Comparison of ENCODE assay signal across 1 cellular context in the genomic region with DNA sequence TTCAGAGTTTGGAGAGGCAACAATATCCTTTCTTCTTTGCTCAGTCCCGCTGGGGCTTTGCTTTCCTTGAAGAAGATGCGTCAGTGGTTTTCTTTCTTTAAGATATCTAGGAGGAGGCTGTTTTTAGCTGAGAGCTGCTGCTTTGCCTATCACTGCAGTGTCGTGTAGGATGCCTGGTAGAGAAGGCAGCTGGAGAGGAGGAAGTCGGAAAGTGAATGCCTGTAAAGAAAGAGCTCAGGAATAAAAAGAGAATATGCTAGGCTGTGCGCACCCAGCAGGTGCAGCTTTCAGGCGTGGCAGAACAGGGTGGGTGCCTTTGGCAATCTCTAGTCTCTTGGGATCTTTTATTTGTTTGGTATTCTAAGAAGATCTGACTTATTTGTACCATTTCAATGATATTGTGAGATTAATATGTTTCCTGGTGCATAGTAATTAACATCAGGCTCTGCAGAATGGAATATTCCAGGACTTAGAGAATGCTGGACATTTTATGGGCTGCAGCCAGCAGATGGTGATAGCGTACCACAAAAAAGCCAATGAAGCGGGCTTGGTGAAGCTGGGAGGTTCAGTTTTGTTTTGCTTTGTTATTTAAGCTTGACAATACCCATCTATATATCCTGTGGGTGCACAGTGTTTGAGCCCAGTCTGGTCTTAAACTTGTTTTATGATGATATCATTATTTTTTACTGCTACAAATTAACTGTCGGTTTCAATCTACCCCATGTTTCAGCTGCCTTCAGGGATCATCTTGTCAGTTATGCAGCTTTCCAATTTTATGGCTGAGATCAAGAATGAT.
A peak's percentile ranks its signal among the peaks of the same experiment; 100 is the strongest.
TF ChIP-seq lines count a peak whose summit lies in the region.

No MANE protein-coding gene starts in this region.

TF ChIP-seq in HepG2, 621 proteins besides CTCF, POLR2A, EP300 and RAD21 (continued from another document and continues in another):
- TF ChIP-seq, protein P1, sequence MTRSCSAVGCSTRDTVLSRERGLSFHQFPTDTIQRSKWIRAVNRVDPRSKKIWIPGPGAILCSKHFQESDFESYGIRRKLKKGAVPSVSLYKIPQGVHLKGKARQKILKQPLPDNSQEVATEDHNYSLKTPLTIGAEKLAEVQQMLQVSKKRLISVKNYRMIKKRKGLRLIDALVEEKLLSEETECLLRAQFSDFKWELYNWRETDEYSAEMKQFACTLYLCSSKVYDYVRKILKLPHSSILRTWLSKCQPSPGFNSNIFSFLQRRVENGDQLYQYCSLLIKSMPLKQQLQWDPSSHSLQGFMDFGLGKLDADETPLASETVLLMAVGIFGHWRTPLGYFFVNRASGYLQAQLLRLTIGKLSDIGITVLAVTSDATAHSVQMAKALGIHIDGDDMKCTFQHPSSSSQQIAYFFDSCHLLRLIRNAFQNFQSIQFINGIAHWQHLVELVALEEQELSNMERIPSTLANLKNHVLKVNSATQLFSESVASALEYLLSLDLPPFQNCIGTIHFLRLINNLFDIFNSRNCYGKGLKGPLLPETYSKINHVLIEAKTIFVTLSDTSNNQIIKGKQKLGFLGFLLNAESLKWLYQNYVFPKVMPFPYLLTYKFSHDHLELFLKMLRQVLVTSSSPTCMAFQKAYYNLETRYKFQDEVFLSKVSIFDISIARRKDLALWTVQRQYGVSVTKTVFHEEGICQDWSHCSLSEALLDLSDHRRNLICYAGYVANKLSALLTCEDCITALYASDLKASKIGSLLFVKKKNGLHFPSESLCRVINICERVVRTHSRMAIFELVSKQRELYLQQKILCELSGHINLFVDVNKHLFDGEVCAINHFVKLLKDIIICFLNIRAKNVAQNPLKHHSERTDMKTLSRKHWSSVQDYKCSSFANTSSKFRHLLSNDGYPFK (CRISPR knock-in tag; IDR thresholded peaks at IDR 0.05; ENCODE audit: borderline replicate concordance), result no peak
- TF ChIP-seq ZNF335 (CRISPR knock-in tag; IDR thresholded peaks at IDR 0.05) (0 out of 2 replicates have a peak, but pooled peaks have one; percentile 23), MXI1 (IDR thresholded peaks at IDR 0.05; ENCODE audit: borderline replicate concordance, low read depth, low read length) (no peak), SMAD3 (CRISPR knock-in tag; IDR thresholded peaks at IDR 0.05) (no peak), ARHGAP35 (CRISPR knock-in tag; IDR thresholded peaks at IDR 0.05; ENCODE audit: borderline replicate concordance) (no peak), DPF2 (CRISPR knock-in tag; IDR thresholded peaks at IDR 0.05; ENCODE audit: borderline replicate concordance, low read depth) (no peak), NR2F6 (IDR thresholded peaks at IDR 0.05) (no peak), NR2F6 (CRISPR knock-in tag; IDR thresholded peaks at IDR 0.05) (no peak), NR3C1 (CRISPR knock-in tag; IDR thresholded peaks at IDR 0.05) (no peak), PTBP1 (IDR thresholded peaks at IDR 0.05; ENCODE audit: low read depth, low read length, poor library complexity, severe bottlenecking) (no peak), SNRNP70 (IDR thresholded peaks at IDR 0.05; ENCODE audit: low read depth, low read length) (no peak), HMG20A (CRISPR knock-in tag; IDR thresholded peaks at IDR 0.05; ENCODE audit: borderline replicate concordance) (peak; percentile 34; the same call in 1 of the 2 replicates), FOXM1 (CRISPR knock-in tag; IDR thresholded peaks at IDR 0.05) (no peak), ETV6 (CRISPR knock-in tag; conservative IDR thresholded peaks at IDR 0.05) (no peak), DR1 (CRISPR knock-in tag; IDR thresholded peaks at IDR 0.05) (no peak), ZFP41 (CRISPR knock-in tag; IDR thresholded peaks at IDR 0.05; ENCODE audit: borderline replicate concordance) (no peak), POLR2AphosphoS2 (IDR thresholded peaks at IDR 0.05; ENCODE audit: low read depth, low read length) (no peak), ZNF33A (CRISPR knock-in tag; IDR thresholded peaks at IDR 0.05; ENCODE audit: borderline replicate concordance) (no peak), ELF4 (CRISPR knock-in tag; IDR thresholded peaks at IDR 0.05; ENCODE audit: borderline replicate concordance) (no peak), KAT2B (IDR thresholded peaks at IDR 0.05; ENCODE audit: borderline replicate concordance, low read depth, low read length) (no peak), CBX1 (IDR thresholded peaks at IDR 0.05; ENCODE audit: low read depth) (no peak), ZNF768 (CRISPR knock-in tag; IDR thresholded peaks at IDR 0.05) (no peak), PRMT3 (CRISPR knock-in tag; IDR thresholded peaks at IDR 0.05; ENCODE audit: borderline replicate concordance, low read depth) (no peak), KMT2B (CRISPR knock-in tag; IDR thresholded peaks at IDR 0.05) (no peak), ZNF282 (IDR thresholded peaks at IDR 0.05; ENCODE audit: partially characterized antibody) (no peak), JUNB (CRISPR knock-in tag; IDR thresholded peaks at IDR 0.05; ENCODE audit: borderline replicate concordance) (no peak), ZNF350 (CRISPR knock-in tag; IDR thresholded peaks at IDR 0.05; ENCODE audit: borderline replicate concordance, low read depth) (no peak), ZFYVE20 (CRISPR knock-in tag; IDR thresholded peaks at IDR 0.05; ENCODE audit: borderline replicate concordance, low read depth) (no peak), RFX3 (CRISPR knock-in tag; IDR thresholded peaks at IDR 0.05) (no peak)
- TF ChIP-seq, protein P2, sequence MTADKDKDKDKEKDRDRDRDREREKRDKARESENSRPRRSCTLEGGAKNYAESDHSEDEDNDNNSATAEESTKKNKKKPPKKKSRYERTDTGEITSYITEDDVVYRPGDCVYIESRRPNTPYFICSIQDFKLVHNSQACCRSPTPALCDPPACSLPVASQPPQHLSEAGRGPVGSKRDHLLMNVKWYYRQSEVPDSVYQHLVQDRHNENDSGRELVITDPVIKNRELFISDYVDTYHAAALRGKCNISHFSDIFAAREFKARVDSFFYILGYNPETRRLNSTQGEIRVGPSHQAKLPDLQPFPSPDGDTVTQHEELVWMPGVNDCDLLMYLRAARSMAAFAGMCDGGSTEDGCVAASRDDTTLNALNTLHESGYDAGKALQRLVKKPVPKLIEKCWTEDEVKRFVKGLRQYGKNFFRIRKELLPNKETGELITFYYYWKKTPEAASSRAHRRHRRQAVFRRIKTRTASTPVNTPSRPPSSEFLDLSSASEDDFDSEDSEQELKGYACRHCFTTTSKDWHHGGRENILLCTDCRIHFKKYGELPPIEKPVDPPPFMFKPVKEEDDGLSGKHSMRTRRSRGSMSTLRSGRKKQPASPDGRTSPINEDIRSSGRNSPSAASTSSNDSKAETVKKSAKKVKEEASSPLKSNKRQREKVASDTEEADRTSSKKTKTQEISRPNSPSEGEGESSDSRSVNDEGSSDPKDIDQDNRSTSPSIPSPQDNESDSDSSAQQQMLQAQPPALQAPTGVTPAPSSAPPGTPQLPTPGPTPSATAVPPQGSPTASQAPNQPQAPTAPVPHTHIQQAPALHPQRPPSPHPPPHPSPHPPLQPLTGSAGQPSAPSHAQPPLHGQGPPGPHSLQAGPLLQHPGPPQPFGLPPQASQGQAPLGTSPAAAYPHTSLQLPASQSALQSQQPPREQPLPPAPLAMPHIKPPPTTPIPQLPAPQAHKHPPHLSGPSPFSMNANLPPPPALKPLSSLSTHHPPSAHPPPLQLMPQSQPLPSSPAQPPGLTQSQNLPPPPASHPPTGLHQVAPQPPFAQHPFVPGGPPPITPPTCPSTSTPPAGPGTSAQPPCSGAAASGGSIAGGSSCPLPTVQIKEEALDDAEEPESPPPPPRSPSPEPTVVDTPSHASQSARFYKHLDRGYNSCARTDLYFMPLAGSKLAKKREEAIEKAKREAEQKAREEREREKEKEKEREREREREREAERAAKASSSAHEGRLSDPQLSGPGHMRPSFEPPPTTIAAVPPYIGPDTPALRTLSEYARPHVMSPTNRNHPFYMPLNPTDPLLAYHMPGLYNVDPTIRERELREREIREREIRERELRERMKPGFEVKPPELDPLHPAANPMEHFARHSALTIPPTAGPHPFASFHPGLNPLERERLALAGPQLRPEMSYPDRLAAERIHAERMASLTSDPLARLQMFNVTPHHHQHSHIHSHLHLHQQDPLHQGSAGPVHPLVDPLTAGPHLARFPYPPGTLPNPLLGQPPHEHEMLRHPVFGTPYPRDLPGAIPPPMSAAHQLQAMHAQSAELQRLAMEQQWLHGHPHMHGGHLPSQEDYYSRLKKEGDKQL (CRISPR knock-in tag; IDR thresholded peaks at IDR 0.05; ENCODE audit: low read depth), result no peak
- TF ChIP-seq, protein P3, sequence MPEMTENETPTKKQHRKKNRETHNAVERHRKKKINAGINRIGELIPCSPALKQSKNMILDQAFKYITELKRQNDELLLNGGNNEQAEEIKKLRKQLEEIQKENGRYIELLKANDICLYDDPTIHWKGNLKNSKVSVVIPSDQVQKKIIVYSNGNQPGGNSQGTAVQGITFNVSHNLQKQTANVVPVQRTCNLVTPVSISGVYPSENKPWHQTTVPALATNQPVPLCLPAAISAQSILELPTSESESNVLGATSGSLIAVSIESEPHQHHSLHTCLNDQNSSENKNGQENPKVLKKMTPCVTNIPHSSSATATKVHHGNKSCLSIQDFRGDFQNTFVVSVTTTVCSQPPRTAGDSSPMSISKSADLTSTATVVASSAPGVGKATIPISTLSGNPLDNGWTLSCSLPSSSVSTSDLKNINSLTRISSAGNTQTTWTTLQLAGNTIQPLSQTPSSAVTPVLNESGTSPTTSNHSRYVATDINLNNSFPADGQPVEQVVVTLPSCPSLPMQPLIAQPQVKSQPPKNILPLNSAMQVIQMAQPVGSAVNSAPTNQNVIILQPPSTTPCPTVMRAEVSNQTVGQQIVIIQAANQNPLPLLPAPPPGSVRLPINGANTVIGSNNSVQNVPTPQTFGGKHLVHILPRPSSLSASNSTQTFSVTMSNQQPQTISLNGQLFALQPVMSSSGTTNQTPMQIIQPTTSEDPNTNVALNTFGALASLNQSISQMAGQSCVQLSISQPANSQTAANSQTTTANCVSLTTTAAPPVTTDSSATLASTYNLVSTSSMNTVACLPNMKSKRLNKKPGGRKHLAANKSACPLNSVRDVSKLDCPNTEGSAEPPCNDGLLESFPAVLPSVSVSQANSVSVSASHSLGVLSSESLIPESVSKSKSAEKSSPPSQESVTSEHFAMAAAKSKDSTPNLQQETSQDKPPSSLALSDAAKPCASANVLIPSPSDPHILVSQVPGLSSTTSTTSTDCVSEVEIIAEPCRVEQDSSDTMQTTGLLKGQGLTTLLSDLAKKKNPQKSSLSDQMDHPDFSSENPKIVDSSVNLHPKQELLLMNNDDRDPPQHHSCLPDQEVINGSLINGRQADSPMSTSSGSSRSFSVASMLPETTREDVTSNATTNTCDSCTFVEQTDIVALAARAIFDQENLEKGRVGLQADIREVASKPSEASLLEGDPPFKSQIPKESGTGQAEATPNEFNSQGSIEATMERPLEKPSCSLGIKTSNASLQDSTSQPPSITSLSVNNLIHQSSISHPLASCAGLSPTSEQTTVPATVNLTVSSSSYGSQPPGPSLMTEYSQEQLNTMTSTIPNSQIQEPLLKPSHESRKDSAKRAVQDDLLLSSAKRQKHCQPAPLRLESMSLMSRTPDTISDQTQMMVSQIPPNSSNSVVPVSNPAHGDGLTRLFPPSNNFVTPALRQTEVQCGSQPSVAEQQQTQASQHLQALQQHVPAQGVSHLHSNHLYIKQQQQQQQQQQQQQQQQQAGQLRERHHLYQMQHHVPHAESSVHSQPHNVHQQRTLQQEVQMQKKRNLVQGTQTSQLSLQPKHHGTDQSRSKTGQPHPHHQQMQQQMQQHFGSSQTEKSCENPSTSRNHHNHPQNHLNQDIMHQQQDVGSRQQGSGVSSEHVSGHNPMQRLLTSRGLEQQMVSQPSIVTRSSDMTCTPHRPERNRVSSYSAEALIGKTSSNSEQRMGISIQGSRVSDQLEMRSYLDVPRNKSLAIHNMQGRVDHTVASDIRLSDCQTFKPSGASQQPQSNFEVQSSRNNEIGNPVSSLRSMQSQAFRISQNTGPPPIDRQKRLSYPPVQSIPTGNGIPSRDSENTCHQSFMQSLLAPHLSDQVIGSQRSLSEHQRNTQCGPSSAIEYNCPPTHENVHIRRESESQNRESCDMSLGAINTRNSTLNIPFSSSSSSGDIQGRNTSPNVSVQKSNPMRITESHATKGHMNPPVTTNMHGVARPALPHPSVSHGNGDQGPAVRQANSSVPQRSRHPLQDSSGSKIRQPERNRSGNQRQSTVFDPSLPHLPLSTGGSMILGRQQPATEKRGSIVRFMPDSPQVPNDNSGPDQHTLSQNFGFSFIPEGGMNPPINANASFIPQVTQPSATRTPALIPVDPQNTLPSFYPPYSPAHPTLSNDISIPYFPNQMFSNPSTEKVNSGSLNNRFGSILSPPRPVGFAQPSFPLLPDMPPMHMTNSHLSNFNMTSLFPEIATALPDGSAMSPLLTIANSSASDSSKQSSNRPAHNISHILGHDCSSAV (CRISPR knock-in tag; IDR thresholded peaks at IDR 0.05; ENCODE audit: borderline replicate concordance), result no peak
- TF ChIP-seq, protein P4, sequence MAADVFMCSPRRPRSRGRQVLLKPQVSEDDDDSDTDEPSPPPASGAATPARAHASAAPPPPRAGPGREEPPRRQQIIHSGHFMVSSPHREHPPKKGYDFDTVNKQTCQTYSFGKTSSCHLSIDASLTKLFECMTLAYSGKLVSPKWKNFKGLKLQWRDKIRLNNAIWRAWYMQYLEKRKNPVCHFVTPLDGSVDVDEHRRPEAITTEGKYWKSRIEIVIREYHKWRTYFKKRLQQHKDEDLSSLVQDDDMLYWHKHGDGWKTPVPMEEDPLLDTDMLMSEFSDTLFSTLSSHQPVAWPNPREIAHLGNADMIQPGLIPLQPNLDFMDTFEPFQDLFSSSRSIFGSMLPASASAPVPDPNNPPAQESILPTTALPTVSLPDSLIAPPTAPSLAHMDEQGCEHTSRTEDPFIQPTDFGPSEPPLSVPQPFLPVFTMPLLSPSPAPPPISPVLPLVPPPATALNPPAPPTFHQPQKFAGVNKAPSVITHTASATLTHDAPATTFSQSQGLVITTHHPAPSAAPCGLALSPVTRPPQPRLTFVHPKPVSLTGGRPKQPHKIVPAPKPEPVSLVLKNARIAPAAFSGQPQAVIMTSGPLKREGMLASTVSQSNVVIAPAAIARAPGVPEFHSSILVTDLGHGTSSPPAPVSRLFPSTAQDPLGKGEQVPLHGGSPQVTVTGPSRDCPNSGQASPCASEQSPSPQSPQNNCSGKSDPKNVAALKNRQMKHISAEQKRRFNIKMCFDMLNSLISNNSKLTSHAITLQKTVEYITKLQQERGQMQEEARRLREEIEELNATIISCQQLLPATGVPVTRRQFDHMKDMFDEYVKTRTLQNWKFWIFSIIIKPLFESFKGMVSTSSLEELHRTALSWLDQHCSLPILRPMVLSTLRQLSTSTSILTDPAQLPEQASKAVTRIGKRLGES (CRISPR knock-in tag; IDR thresholded peaks at IDR 0.05; ENCODE audit: borderline replicate concordance), result no peak
- TF ChIP-seq, protein P5, sequence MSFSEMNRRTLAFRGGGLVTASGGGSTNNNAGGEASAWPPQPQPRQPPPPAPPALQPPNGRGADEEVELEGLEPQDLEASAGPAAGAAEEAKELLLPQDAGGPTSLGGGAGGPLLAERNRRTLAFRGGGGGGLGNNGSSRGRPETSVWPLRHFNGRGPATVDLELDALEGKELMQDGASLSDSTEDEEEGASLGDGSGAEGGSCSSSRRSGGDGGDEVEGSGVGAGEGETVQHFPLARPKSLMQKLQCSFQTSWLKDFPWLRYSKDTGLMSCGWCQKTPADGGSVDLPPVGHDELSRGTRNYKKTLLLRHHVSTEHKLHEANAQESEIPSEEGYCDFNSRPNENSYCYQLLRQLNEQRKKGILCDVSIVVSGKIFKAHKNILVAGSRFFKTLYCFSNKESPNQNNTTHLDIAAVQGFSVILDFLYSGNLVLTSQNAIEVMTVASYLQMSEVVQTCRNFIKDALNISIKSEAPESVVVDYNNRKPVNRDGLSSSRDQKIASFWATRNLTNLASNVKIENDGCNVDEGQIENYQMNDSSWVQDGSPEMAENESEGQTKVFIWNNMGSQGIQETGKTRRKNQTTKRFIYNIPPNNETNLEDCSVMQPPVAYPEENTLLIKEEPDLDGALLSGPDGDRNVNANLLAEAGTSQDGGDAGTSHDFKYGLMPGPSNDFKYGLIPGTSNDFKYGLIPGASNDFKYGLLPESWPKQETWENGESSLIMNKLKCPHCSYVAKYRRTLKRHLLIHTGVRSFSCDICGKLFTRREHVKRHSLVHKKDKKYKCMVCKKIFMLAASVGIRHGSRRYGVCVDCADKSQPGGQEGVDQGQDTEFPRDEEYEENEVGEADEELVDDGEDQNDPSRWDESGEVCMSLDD (CRISPR knock-in tag; IDR thresholded peaks at IDR 0.05; ENCODE audit: borderline replicate concordance), result no peak
